27 cellular contexts compared by ENCODE assay signal in the genomic region with DNA sequence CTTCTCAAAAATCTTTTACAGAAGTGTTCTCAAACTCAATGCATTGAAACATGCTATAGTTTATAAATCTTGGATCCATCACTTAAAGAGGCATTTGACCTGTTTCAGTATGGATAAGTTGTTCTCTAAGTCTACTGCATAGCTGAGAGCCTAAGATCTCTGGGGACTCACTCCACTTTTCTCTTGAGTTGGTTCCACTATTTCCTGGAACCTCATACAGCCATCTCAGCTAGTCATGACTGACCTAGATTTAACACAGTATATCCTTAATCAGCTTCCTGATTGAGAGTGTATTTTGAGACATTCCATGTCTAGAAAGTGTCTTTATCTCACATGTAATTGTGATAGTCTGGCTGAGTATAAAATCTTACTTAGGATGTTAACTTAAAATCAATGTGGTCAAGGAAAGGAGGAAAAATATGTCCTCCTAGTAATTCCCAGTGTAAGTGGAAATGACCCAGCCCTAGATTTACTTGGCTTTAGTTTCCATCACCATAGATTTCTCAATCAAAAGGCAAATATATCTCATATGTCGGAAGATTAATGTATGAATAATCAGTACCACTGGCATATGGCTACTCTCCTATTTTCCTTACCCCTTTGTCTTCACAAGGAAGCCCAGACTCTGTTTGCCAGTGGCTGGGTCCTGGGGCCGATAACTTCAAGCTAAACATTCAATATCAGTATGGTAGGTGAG.
A peak's percentile ranks its signal among the peaks of the same experiment; 100 is the strongest.
DNase-seq lines count a peak whose midpoint lies in the region; TF ChIP-seq lines count a peak whose summit lies in the region.
"Had no signal": no experiment of that assay in that cellular context is flagged by ENCODE, and none has a peak within 500 bp of the region (broad histone marks: within the 10 kb centered on the region; RNA-seq: fewer than 3 reads in every experiment).

No MANE protein-coding gene starts in this region.

- H2BK5ac ChIP-seq in mesenchymal stem cell (ENCODE audit: low read depth, low read length, poor library complexity, severe bottlenecking), result no peak overlapping the region

- no peak overlapping the region for H4K91ac ChIP-seq in mesenchymal stem cell (ENCODE audit: low read length)

- H3K4me2 ChIP-seq in PC-9 (peak overlapping the region; percentile 51), mesenchymal stem cell (ENCODE audit: low read length, poor library complexity, severe bottlenecking) (no peak overlapping the region)

- no peak overlapping the region for H2BK12ac ChIP-seq in mesenchymal stem cell (ENCODE audit: low read length in 2 of 2)

- H2AK5ac ChIP-seq in mesenchymal stem cell (ENCODE audit: low read length, severe bottlenecking), result no peak overlapping the region

- no peak overlapping the region for H2BK120ac ChIP-seq in mesenchymal stem cell (ENCODE audit: low read depth, low read length)

- POLR2A ChIA-PET in PC-9 (lab: Charles Lee; ENCODE audit: unreplicated experiment), result interaction anchor here (0.6 kb wide), 1 partner anchor 110 kb away, joined by 6 read pairs; no protein-coding TSS in a partner anchor

- H3K4me3 ChIP-seq in AG10803 (ENCODE audit: low read length) (no peak overlapping the region), PC-9 (no peak overlapping the region), mesenchymal stem cell (ENCODE audit: insufficient read depth in 1 of 2, low read depth in 1 of 2, low read length in 2 of 2) (peak overlapping the region in 1 of 2 experiments; percentile 8), colonic mucosa (no peak overlapping the region)
- H3K4me3 ChIP-seq in effector memory CD4-positive, alpha-beta T cell (ENCODE audit: insufficient read depth, low read depth, low read length, poor library complexity, severe bottlenecking), result no peak overlapping the region
- H3K4me3 ChIP-seq: right lobe of liver, suprapubic skin, uterus had no signal

- BruUV-seq in PC-9 (replicated peaks; lab: Mats Ljungman, UMichigan), result TSS peak; percentile 33

- H3K23ac ChIP-seq in mesenchymal stem cell (ENCODE audit: low read length in 2 of 2), result no peak overlapping the region

- 100% methylated on average over 1 of the region's 2 CpGs for WGBS in mesenchymal stem cell

- DNase-seq in AG10803 (ENCODE audit: low read depth) (peak; percentile 46), PC-9 (no peak), dermis blood vessel endothelial cell (peak; percentile 19), mesenchymal stem cell (no peak), colonic mucosa (no peak), GM13977 (ENCODE audit: low spot score) (no peak), DMS153 treated with DMSO at 0.1 percent for 48 hours (lab: John Stamatoyannopoulos, UW; ENCODE audit: unreplicated experiment) (no peak)
- no peak for DNase-seq in effector memory CD4-positive, alpha-beta T cell
- DNase-seq: activated CD4-positive, CD25-positive, alpha-beta regulatory T cell; activated CD8-positive, alpha-beta memory T cell treated with anti-CD3 and anti-CD28 coated beads for 24 hours; activated naive CD4-positive, alpha-beta T cell treated with anti-CD3 and anti-CD28 coated beads, Interleukin-2, amount 10 ng/mL, durations not matched to agents 7 days and 5 days; activated T-cell treated with anti-CD3 and anti-CD28 coated beads, Interleukin-2, amount 50 U/mL, for 4 hours; aorta; CD4-positive, CD25-positive, alpha-beta regulatory T cell; DMS 273 treated with DMSO at 0.1 percent for 48 hours; endodermal cell; GDM1; KBM-7; mesendoderm; naive thymus-derived CD4-positive, alpha-beta T cell; NCI-H187 treated with DMSO at 0.1 percent for 48 hours; right lobe of liver; RPMI8226; T-helper 9 cell; uterus had no signal

- H2BK15ac ChIP-seq in mesenchymal stem cell (ENCODE audit: low read depth, poor library complexity, severe bottlenecking), result no peak overlapping the region

- peak overlapping the region; percentile 88 for H3K27ac ChIP-seq in PC-9
- no peak overlapping the region for H3K27ac ChIP-seq in mesenchymal stem cell (ENCODE audit: low read length, poor library complexity, severe bottlenecking)
- H3K27ac ChIP-seq in colonic mucosa, result no peak overlapping the region
- H3K27ac ChIP-seq in effector memory CD4-positive, alpha-beta T cell (ENCODE audit: insufficient read depth, low read length, poor library complexity, severe bottlenecking), result no peak overlapping the region
- H3K27ac ChIP-seq: parathyroid adenoma, right lobe of liver, suprapubic skin, uterus had no signal

- 0 out of 2 replicates have a peak, but pooled peaks cover 3% of the 10 kb centered on the region for H3K9me3 ChIP-seq in PC-9 (ENCODE audit: insufficient read depth, low read depth)
- H3K9me3 ChIP-seq in mesenchymal stem cell (ENCODE audit: control insufficient read depth, low read length), result peaks cover 4% of the 10 kb centered on the region
- no peaks in the 10 kb centered on the region for H3K9me3 ChIP-seq in colonic mucosa
- no peaks in the 10 kb centered on the region for H3K9me3 ChIP-seq in effector memory CD4-positive, alpha-beta T cell (ENCODE audit: control insufficient read depth, low read length)
- H3K9me3 ChIP-seq: right lobe of liver, suprapubic skin, uterus had no signal

- in situ Hi-C loops in GM13977 (cut with MboI; ENCODE audit: low pct_unique_long_range_greater_than_20kb, low sequenced_read_pairs, unreplicated experiment), result no loop called here

- H3K79me1 ChIP-seq in mesenchymal stem cell (replicated peaks; ENCODE audit: low read length, poor library complexity, severe bottlenecking), result no peaks in the 10 kb centered on the region

- intact Hi-C loops in PC-9 (cut with micrococcal nuclease; ENCODE audit: unreplicated experiment), result no loop called here
- intact Hi-C loops in colonic mucosa (cut with DNase I), result no loop called here

- H4K8ac ChIP-seq in mesenchymal stem cell (ENCODE audit: low read length), result no peak overlapping the region

- H3K9ac ChIP-seq in mesenchymal stem cell (ENCODE audit: low read length) (peak overlapping the region; percentile 83), colonic mucosa (ENCODE audit: low read depth in 2 of 2, low read length in 2 of 2) (no peak overlapping the region)
- H3K9ac ChIP-seq: parathyroid adenoma had no signal

- no peak overlapping the region for H3K14ac ChIP-seq in mesenchymal stem cell (ENCODE audit: low read length in 2 of 2)

- H3K27me3 ChIP-seq in PC-9 (ENCODE audit: insufficient read depth, low read depth) (no peaks in the 10 kb centered on the region), mesenchymal stem cell (ENCODE audit: control insufficient read depth in 1 of 2, insufficient read depth in 1 of 2, low read length in 2 of 2) (no peaks in the 10 kb centered on the region), colonic mucosa (no peaks in the 10 kb centered on the region)
- H3K27me3 ChIP-seq in effector memory CD4-positive, alpha-beta T cell (replicated peaks; ENCODE audit: control insufficient read depth, insufficient read depth, low read length, poor library complexity, severe bottlenecking), result no peaks in the 10 kb centered on the region
- H3K27me3 ChIP-seq: right lobe of liver, suprapubic skin, uterus had no signal

- H3K4ac ChIP-seq in mesenchymal stem cell (ENCODE audit: low read depth in 1 of 2, low read length in 2 of 2), result no peak overlapping the region

- CTCF ChIA-PET in PC-9 (lab: Charles Lee), result no interaction called here

- H3K36me3 ChIP-seq in PC-9 (ENCODE audit: low read depth) (no peaks in the 10 kb centered on the region), mesenchymal stem cell (ENCODE audit: control insufficient read depth in 1 of 2, insufficient read depth in 2 of 2, low read depth in 1 of 2, low read length in 2 of 2) (peaks cover 0 to 3% of the 10 kb centered on the region in 2 experiments), colonic mucosa (no peaks in the 10 kb centered on the region)
- H3K36me3 ChIP-seq in effector memory CD4-positive, alpha-beta T cell (ENCODE audit: control insufficient read depth, insufficient read depth, low read length), result no peaks in the 10 kb centered on the region
- H3K36me3 ChIP-seq: right lobe of liver, suprapubic skin, uterus had no signal

- peaks cover 23% of the 10 kb centered on the region for H3K4me1 ChIP-seq in PC-9 (replicated peaks; ENCODE audit: insufficient read depth)
- no peaks in the 10 kb centered on the region for H3K4me1 ChIP-seq in mesenchymal stem cell (ENCODE audit: control insufficient read depth, insufficient read depth, low read depth, low read length)
- H3K4me1 ChIP-seq in colonic mucosa, result no peaks in the 10 kb centered on the region
- no peaks in the 10 kb centered on the region for H3K4me1 ChIP-seq in effector memory CD4-positive, alpha-beta T cell (ENCODE audit: control insufficient read depth, insufficient read depth, low read length, poor library complexity, severe bottlenecking)
- H3K4me1 ChIP-seq: parathyroid adenoma, right lobe of liver, suprapubic skin, uterus had no signal

- no peaks in the 10 kb centered on the region; the same call in 1 of the 2 replicates for H3K9me2 ChIP-seq in PC-9 (ENCODE audit: insufficient read depth)

- TF ChIP-seq CTCF in AG10803 (conservative IDR thresholded peaks at IDR 0.05; ENCODE audit: low read length) (no peak), PC-9 (conservative IDR thresholded peaks at IDR 0.05) (no peak), colonic mucosa (IDR thresholded peaks at IDR 0.05) (no peak), GM13977 (IDR thresholded peaks at IDR 0.05; ENCODE audit: extremely low read depth, insufficient read depth, missing control alignments) (no peak)

- 0 out of 2 replicates have a peak, but pooled peaks cover 13% of the 10 kb centered on the region for H3F3A ChIP-seq in PC-9 (ENCODE audit: insufficient read depth, low read depth)

- H4K20me1 ChIP-seq in PC-9 (ENCODE audit: insufficient read depth), result no peaks in the 10 kb centered on the region

- no peak overlapping the region for H3K18ac ChIP-seq in mesenchymal stem cell (ENCODE audit: low read depth in 1 of 2, low read length in 2 of 2)

- no peaks in the 10 kb centered on the region for H3K79me2 ChIP-seq in PC-9 (ENCODE audit: low read depth)
- H3K79me2 ChIP-seq: parathyroid adenoma had no signal

- H2AFZ ChIP-seq in PC-9, result peak overlapping the region; percentile 58
- no peak overlapping the region for H2AFZ ChIP-seq in mesenchymal stem cell (ENCODE audit: low read depth, low read length)
- H2AFZ ChIP-seq: parathyroid adenoma had no signal

Comparison
In these comparisons a context has a peak if more than half of its experiments do, and no peak if none do; other contexts are left out.
1. DNase-seq: peak in AG10803 (single experiment) and dermis blood vessel endothelial cell (single experiment); none in PC-9 (0 of 2), mesenchymal stem cell (single experiment), colonic mucosa (single experiment), effector memory CD4-positive, alpha-beta T cell (0 of 3), GM13977 (single experiment) and DMS153 treated with DMSO at 0.1 percent for 48 hours (single experiment).